In the genomic region with DNA sequence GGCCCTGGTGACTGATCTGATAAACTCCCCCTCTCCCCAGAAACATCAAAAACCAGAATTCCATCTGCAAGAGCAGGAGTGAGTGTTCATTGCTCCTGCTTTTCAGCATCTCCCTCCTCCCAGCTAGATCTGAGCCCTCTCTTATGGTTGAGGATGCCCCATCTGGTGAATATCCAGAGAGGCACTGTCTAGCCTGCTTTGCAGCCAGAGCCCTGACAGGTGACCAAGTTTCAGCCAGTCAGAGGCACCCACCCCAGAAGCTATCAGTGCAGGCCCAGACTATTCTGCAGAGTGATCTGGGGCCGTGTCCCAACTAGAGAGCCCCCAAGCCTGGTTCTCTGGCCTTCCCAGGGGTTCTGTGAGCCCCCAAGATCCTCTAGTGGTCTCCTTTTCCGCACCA, we compare ENCODE assay signal across 1 cellular context.
TF ChIP-seq lines count a peak whose summit lies in the region.

No MANE protein-coding gene starts in this region.

TF ChIP-seq in HepG2, 621 proteins besides CTCF, POLR2A, EP300 and RAD21:
- TF ChIP-seq, protein P1, sequence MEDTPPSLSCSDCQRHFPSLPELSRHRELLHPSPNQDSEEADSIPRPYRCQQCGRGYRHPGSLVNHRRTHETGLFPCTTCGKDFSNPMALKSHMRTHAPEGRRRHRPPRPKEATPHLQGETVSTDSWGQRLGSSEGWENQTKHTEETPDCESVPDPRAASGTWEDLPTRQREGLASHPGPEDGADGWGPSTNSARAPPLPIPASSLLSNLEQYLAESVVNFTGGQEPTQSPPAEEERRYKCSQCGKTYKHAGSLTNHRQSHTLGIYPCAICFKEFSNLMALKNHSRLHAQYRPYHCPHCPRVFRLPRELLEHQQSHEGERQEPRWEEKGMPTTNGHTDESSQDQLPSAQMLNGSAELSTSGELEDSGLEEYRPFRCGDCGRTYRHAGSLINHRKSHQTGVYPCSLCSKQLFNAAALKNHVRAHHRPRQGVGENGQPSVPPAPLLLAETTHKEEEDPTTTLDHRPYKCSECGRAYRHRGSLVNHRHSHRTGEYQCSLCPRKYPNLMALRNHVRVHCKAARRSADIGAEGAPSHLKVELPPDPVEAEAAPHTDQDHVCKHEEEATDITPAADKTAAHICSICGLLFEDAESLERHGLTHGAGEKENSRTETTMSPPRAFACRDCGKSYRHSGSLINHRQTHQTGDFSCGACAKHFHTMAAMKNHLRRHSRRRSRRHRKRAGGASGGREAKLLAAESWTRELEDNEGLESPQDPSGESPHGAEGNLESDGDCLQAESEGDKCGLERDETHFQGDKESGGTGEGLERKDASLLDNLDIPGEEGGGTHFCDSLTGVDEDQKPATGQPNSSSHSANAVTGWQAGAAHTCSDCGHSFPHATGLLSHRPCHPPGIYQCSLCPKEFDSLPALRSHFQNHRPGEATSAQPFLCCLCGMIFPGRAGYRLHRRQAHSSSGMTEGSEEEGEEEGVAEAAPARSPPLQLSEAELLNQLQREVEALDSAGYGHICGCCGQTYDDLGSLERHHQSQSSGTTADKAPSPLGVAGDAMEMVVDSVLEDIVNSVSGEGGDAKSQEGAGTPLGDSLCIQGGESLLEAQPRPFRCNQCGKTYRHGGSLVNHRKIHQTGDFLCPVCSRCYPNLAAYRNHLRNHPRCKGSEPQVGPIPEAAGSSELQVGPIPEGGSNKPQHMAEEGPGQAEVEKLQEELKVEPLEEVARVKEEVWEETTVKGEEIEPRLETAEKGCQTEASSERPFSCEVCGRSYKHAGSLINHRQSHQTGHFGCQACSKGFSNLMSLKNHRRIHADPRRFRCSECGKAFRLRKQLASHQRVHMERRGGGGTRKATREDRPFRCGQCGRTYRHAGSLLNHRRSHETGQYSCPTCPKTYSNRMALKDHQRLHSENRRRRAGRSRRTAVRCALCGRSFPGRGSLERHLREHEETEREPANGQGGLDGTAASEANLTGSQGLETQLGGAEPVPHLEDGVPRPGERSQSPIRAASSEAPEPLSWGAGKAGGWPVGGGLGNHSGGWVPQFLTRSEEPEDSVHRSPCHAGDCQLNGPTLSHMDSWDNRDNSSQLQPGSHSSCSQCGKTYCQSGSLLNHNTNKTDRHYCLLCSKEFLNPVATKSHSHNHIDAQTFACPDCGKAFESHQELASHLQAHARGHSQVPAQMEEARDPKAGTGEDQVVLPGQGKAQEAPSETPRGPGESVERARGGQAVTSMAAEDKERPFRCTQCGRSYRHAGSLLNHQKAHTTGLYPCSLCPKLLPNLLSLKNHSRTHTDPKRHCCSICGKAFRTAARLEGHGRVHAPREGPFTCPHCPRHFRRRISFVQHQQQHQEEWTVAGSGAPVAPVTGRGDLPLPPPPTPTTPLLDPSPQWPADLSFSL (CRISPR knock-in tag; IDR thresholded peaks at IDR 0.05) = no peak
- TF ChIP-seq, protein P2, sequence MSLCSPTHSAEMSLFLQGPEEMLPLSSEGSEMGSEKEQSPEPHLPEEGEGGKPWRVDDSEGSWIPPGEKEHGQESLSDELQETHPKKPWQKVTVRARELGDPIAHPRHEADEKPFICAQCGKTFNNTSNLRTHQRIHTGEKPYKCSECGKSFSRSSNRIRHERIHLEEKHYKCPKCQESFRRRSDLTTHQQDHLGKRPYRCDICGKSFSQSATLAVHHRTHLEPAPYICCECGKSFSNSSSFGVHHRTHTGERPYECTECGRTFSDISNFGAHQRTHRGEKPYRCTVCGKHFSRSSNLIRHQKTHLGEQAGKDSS (CRISPR knock-in tag; IDR thresholded peaks at IDR 0.05; ENCODE audit: borderline replicate concordance, low read depth) = no peak
- TF ChIP-seq, protein P3, sequence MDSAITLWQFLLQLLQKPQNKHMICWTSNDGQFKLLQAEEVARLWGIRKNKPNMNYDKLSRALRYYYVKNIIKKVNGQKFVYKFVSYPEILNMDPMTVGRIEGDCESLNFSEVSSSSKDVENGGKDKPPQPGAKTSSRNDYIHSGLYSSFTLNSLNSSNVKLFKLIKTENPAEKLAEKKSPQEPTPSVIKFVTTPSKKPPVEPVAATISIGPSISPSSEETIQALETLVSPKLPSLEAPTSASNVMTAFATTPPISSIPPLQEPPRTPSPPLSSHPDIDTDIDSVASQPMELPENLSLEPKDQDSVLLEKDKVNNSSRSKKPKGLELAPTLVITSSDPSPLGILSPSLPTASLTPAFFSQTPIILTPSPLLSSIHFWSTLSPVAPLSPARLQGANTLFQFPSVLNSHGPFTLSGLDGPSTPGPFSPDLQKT (CRISPR knock-in tag; IDR thresholded peaks at IDR 0.05; ENCODE audit: borderline replicate concordance) = no peak
- TF ChIP-seq ARNT (IDR thresholded peaks at IDR 0.05) (no peak), ZNF7 (CRISPR knock-in tag; IDR thresholded peaks at IDR 0.05) (no peak), ZNF431 (CRISPR knock-in tag; IDR thresholded peaks at IDR 0.05; ENCODE audit: borderline replicate concordance, low read depth) (no peak), ZKSCAN1 (IDR thresholded peaks at IDR 0.05; ENCODE audit: low read length) (no peak)
- TF ChIP-seq, protein P4, sequence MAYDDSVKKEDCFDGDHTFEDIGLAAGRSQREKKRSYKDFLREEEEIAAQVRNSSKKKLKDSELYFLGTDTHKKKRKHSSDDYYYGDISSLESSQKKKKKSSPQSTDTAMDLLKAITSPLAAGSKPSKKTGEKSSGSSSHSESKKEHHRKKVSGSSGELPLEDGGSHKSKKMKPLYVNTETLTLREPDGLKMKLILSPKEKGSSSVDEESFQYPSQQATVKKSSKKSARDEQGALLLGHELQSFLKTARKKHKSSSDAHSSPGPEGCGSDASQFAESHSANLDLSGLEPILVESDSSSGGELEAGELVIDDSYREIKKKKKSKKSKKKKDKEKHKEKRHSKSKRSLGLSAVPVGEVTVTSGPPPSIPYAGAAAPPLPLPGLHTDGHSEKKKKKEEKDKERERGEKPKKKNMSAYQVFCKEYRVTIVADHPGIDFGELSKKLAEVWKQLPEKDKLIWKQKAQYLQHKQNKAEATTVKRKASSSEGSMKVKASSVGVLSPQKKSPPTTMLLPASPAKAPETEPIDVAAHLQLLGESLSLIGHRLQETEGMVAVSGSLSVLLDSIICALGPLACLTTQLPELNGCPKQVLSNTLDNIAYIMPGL (CRISPR knock-in tag; IDR thresholded peaks at IDR 0.05; ENCODE audit: borderline replicate concordance in 1 of 2, low read depth in 1 of 2) = no peak
- TF ChIP-seq, protein P5, sequence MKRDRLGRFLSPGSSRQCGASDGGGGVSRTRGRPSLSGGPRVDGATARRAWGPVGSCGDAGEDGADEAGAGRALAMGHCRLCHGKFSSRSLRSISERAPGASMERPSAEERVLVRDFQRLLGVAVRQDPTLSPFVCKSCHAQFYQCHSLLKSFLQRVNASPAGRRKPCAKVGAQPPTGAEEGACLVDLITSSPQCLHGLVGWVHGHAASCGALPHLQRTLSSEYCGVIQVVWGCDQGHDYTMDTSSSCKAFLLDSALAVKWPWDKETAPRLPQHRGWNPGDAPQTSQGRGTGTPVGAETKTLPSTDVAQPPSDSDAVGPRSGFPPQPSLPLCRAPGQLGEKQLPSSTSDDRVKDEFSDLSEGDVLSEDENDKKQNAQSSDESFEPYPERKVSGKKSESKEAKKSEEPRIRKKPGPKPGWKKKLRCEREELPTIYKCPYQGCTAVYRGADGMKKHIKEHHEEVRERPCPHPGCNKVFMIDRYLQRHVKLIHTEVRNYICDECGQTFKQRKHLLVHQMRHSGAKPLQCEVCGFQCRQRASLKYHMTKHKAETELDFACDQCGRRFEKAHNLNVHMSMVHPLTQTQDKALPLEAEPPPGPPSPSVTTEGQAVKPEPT (CRISPR knock-in tag; IDR thresholded peaks at IDR 0.05; ENCODE audit: low read depth) = no peak
- TF ChIP-seq, protein P6, sequence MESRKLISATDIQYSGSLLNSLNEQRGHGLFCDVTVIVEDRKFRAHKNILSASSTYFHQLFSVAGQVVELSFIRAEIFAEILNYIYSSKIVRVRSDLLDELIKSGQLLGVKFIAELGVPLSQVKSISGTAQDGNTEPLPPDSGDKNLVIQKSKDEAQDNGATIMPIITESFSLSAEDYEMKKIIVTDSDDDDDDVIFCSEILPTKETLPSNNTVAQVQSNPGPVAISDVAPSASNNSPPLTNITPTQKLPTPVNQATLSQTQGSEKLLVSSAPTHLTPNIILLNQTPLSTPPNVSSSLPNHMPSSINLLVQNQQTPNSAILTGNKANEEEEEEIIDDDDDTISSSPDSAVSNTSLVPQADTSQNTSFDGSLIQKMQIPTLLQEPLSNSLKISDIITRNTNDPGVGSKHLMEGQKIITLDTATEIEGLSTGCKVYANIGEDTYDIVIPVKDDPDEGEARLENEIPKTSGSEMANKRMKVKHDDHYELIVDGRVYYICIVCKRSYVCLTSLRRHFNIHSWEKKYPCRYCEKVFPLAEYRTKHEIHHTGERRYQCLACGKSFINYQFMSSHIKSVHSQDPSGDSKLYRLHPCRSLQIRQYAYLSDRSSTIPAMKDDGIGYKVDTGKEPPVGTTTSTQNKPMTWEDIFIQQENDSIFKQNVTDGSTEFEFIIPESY (CRISPR knock-in tag; IDR thresholded peaks at IDR 0.05) = no peak
